ENCODE assay signal across 19 cellular contexts in genomic region chr3:183386651-183387050, GRCh38. TPM values are rescaled to one million over a fixed set of nuclear protein-coding genes. Genes with fewer than 3 reads are reported as not detected.
DNase-seq lines count a peak whose midpoint lies in the region; ATAC-seq, FAIRE-seq and TF ChIP-seq lines count a peak whose summit lies in the region.
"Had no signal": no experiment of that assay in that cellular context is flagged by ENCODE, and none has a peak within 500 bp of the region (broad histone marks: within the 10 kb centered on the region; RNA-seq: fewer than 3 reads in every experiment).

No MANE protein-coding gene starts in this region.

- H3K9ac ChIP-seq in H9 (ENCODE audit: extremely low read depth, insufficient read length, low read length) (no peak overlapping the region), trophoblast cell (ENCODE audit: low read length) (no peak overlapping the region)
- H3K9ac ChIP-seq: BLaER1 had no signal

- H3K4me3 ChIP-seq in adrenal gland (no peak overlapping the region), trophoblast cell (ENCODE audit: low read depth, low read length) (no peak overlapping the region)
- H3K4me3 ChIP-seq: BLaER1, esophagus squamous epithelium, PC-9, stomach, tibial artery had no signal

- H3K14ac ChIP-seq in H9 (ENCODE audit: insufficient read depth, low read length) (no peak overlapping the region), trophoblast cell (ENCODE audit: low read length) (no peak overlapping the region)

- no peak overlapping the region for H3K18ac ChIP-seq in H9 (ENCODE audit: insufficient read length, low read depth, low read length)
- H3K18ac ChIP-seq in trophoblast cell (ENCODE audit: low read length) = no peak overlapping the region

- no peak for DNase-seq in H9
- no peak for DNase-seq in adrenal gland
- peak in 35 of 42 donors; percentile 15 to 81 (median 44) for DNase-seq in head of caudate nucleus
- DNase-seq in trophoblast cell = no peak
- DNase-seq in 8988T = no peak
- no peak for DNase-seq in D721Med (ENCODE audit: insufficient read length, low spot score)
- DNase-seq: cortex of kidney, esophagus squamous epithelium had no signal

- no peak for ATAC-seq in GM19463 (IDR thresholded peaks at IDR 0.05; ENCODE audit: unreplicated experiment)

- H3K9me3 Mint-ChIP-seq in H9 = no peaks in the 10 kb centered on the region
- H3K9me3 Mint-ChIP-seq: activated T-cell treated with anti-CD3 and anti-CD28 coated beads, Interleukin-2, amount 50 U/mL, for 24 hours; immature natural killer cell had no signal

- no peak overlapping the region for H3K27ac ChIP-seq in H9 (ENCODE audit: insufficient read length, low read depth, low read length)
- H3K27ac ChIP-seq in adrenal gland = peak overlapping the region in 3 of 5 donors; percentile 13 to 67 (median 61)
- peak overlapping the region; percentile 6 for H3K27ac ChIP-seq in trophoblast cell (ENCODE audit: low read depth, low read length)
- H3K27ac ChIP-seq: BLaER1, esophagus squamous epithelium, PC-9, stomach, tibial artery, VCaP had no signal

- H2BK15ac ChIP-seq in H9 (ENCODE audit: low read depth, low read length) = no peak overlapping the region

- H4K12ac ChIP-seq in trophoblast cell (ENCODE audit: low read depth, low read length) = no peak overlapping the region

- H3K4me2 ChIP-seq in H9 (ENCODE audit: insufficient read depth, insufficient read length, low read length) (no peak overlapping the region), trophoblast cell (ENCODE audit: low read length) (no peak overlapping the region)
- H3K4me2 ChIP-seq: BLaER1, PC-9 had no signal

- H3K4me3 Mint-ChIP-seq in H9 = no peak overlapping the region
- H3K4me3 Mint-ChIP-seq: activated T-cell treated with anti-CD3 and anti-CD28 coated beads, Interleukin-2, amount 50 U/mL, for 24 hours; immature natural killer cell had no signal

- no peaks in the 10 kb centered on the region for H3K27me3 Mint-ChIP-seq in H9 (ENCODE audit: low read depth)
- H3K27me3 Mint-ChIP-seq: activated T-cell treated with anti-CD3 and anti-CD28 coated beads, Interleukin-2, amount 50 U/mL, for 24 hours had no signal

- H2BK20ac ChIP-seq in H9 (ENCODE audit: low read depth, low read length, poor library complexity, severe bottlenecking) = no peak overlapping the region

- no peak for FAIRE-seq in D721Med (lab: Jason Lieb, UNC)
- FAIRE-seq: frontal cortex, HTR-8/SVneo, small intestine had no signal

- H2BK5ac ChIP-seq in H9 (ENCODE audit: insufficient read length, low read length) (no peak overlapping the region), trophoblast cell (ENCODE audit: low read depth, low read length, poor library complexity) (no peak overlapping the region)

- no peak overlapping the region for H4K8ac ChIP-seq in H9 (replicated peaks; ENCODE audit: insufficient read length, low read depth, low read length)
- no peak overlapping the region for H4K8ac ChIP-seq in trophoblast cell (ENCODE audit: low read depth, low read length)

- H3K4ac ChIP-seq in H9 (ENCODE audit: low read depth, low read length) = no peak overlapping the region
- no peak overlapping the region for H3K4ac ChIP-seq in trophoblast cell (ENCODE audit: low read depth, low read length)

- H3T11ph ChIP-seq in H9 (ENCODE audit: low read length) = no peak overlapping the region

- H2BK12ac ChIP-seq in H9 (ENCODE audit: insufficient read length, low read depth, low read length) (no peak overlapping the region), trophoblast cell (ENCODE audit: low read length) (no peak overlapping the region)

- peaks cover 31 to 43% of the 10 kb centered on the region in 2 experiments for H3K4me1 Mint-ChIP-seq in H9
- H3K4me1 Mint-ChIP-seq: immature natural killer cell had no signal

- H3K27ac Mint-ChIP-seq in H9 = peak overlapping the region in 2 of 3 experiments; percentile 66 to 75; a peak in 1 of 7 replicates
- H3K27ac Mint-ChIP-seq: activated T-cell treated with anti-CD3 and anti-CD28 coated beads, Interleukin-2, amount 50 U/mL, for 24 hours; immature natural killer cell had no signal

- 0 out of 2 replicates have a peak, but pooled peaks cover 4% of the 10 kb centered on the region for H3K4me1 ChIP-seq in H9 (ENCODE audit: insufficient read depth, low read length)
- H3K4me1 ChIP-seq in adrenal gland (replicated peaks in 1 of 2) = peaks cover 2 to 17% of the 10 kb centered on the region in 2 donors
- peaks cover 2 to 6% of the 10 kb centered on the region in 2 experiments for H3K4me1 ChIP-seq in trophoblast cell (ENCODE audit: control insufficient read depth in 1 of 2, insufficient read depth in 2 of 2, low read length in 2 of 2)
- H3K4me1 ChIP-seq: tibial artery had no signal

- H3K9me3 ChIP-seq in H9 (ENCODE audit: control insufficient read depth, low read depth, low read length) (no peaks in the 10 kb centered on the region), adrenal gland (replicated peaks in 1 of 3) (no peaks in the 10 kb centered on the region), trophoblast cell (ENCODE audit: insufficient read depth, low read depth, low read length) (no peaks in the 10 kb centered on the region)
- H3K9me3 ChIP-seq: BLaER1, esophagus squamous epithelium, stomach, tibial artery had no signal

- TF ChIP-seq CTCF in H9 (conservative IDR thresholded peaks at IDR 0.05) (no peak), adrenal gland (IDR thresholded peaks at IDR 0.05) (no peak), D721Med (IDR thresholded peaks at IDR 0.05; ENCODE audit: insufficient read depth, missing control alignments) (no peak)

- peaks cover 0 to 12% (median 1%) of the 10 kb centered on the region in 3 experiments; a peak in 2 of 7 replicates for H3K36me3 Mint-ChIP-seq in H9 (ENCODE audit: insufficient read depth in 1 of 3, low read depth in 3 of 3)
- H3K36me3 Mint-ChIP-seq: immature natural killer cell had no signal

- no peak overlapping the region for H2BK120ac ChIP-seq in H9 (ENCODE audit: low read depth, low read length, poor library complexity, severe bottlenecking)
- no peak overlapping the region for H2BK120ac ChIP-seq in trophoblast cell (ENCODE audit: insufficient read depth, low read length, poor library complexity)

- H3K23ac ChIP-seq in H9 (ENCODE audit: insufficient read length, low read depth, low read length) = no peak overlapping the region
- no peak overlapping the region for H3K23ac ChIP-seq in trophoblast cell (ENCODE audit: low read length)

- no peaks in the 10 kb centered on the region for H3K79me1 ChIP-seq in H9 (ENCODE audit: insufficient read depth, low read depth, low read length, poor library complexity, severe bottlenecking)
- no peaks in the 10 kb centered on the region for H3K79me1 ChIP-seq in trophoblast cell (ENCODE audit: low read length)

- TF ChIP-seq POLR2A in adrenal gland (IDR thresholded peaks at IDR 0.05) = no peak

- H3K56ac ChIP-seq in H9 (ENCODE audit: insufficient read length, low read depth, low read length) = no peak overlapping the region

- H3K23me2 ChIP-seq in H9 (ENCODE audit: insufficient read length, low read depth, low read length, poor library complexity, severe bottlenecking) = no peaks in the 10 kb centered on the region

- no peak overlapping the region for H4K91ac ChIP-seq in H9 (ENCODE audit: insufficient read length, low read depth, low read length)
- no peak overlapping the region for H4K91ac ChIP-seq in trophoblast cell (ENCODE audit: low read depth, low read length)

- no CpG with 5 or more reads among the region's 4 CpGs for WGBS in H9 (ENCODE audit: extremely low coverage, insufficient read length, low lambda C conversion rate)
- 33 to 73% (median 58%) methylated on average over 3 to 4 of the region's 4 CpGs for WGBS in adrenal gland, 4 donors
- WGBS in trophoblast cell (ENCODE audit: extremely low coverage, insufficient coverage, insufficient read length) = no CpG with 5 or more reads among the region's 4 CpGs

- intact Hi-C loops in adrenal gland (cut with DNase I) (loop anchor here in 1 of 2 donors (10.0 kb wide), 1 partner anchor 262 kb away; no protein-coding TSS in a partner anchor), head of caudate nucleus (cut with DNase I) (loop anchor here (2.0 kb wide), 1 partner anchor 266 kb away; no protein-coding TSS in a partner anchor)

- no peaks in the 10 kb centered on the region for H4K20me1 ChIP-seq in H9 (ENCODE audit: control insufficient read depth, insufficient read depth, insufficient read length)
- H4K20me1 ChIP-seq: BLaER1 had no signal

- no peaks in the 10 kb centered on the region for H3K79me2 ChIP-seq in H9 (ENCODE audit: insufficient read depth, low read length)
- no peaks in the 10 kb centered on the region for H3K79me2 ChIP-seq in trophoblast cell (ENCODE audit: control insufficient read depth, insufficient read depth, low read length, poor library complexity)

- no peak overlapping the region for H2AK5ac ChIP-seq in H9 (ENCODE audit: insufficient read length, low read length)
- H2AK5ac ChIP-seq in trophoblast cell (ENCODE audit: low read length) = no peak overlapping the region

- no peaks in the 10 kb centered on the region for H3K27me3 ChIP-seq in H9 (ENCODE audit: insufficient read depth, low read length)
- no peaks in the 10 kb centered on the region for H3K27me3 ChIP-seq in adrenal gland
- H3K27me3 ChIP-seq in trophoblast cell (ENCODE audit: insufficient read depth, low read length) = no peaks in the 10 kb centered on the region
- H3K27me3 ChIP-seq: BLaER1, esophagus squamous epithelium, stomach, tibial artery had no signal

- H4K5ac ChIP-seq in H9 (ENCODE audit: insufficient read length, low read depth, low read length) = no peak overlapping the region

- H2AFZ ChIP-seq in H9 (ENCODE audit: low read length) = no peak overlapping the region
- no peak overlapping the region for H2AFZ ChIP-seq in trophoblast cell (ENCODE audit: insufficient read depth, low read length, poor library complexity)
- H2AFZ ChIP-seq: PC-9 had no signal

- H3K36me3 ChIP-seq in adrenal gland (replicated peaks in 1 of 2) (peaks cover 0 to 6% of the 10 kb centered on the region in 2 donors), trophoblast cell (ENCODE audit: control insufficient read depth in 1 of 2, insufficient read depth in 2 of 2, low read length in 2 of 2) (no peaks in the 10 kb centered on the region)
- H3K36me3 ChIP-seq: BLaER1, esophagus squamous epithelium, stomach, tibial artery had no signal

RNA-seq across cellular contexts. Expression of gene MCF2L2, which starts 41.8 kb away (rescaled TPM):
- total RNA-seq in H9 (2021) = 5.5 and 6.4 TPM in 2 replicates
- 10 to 100 TPM; 15.0 to 62.7 (median 29.0) TPM for total RNA-seq in adrenal gland
- 10 to 100 TPM in 1 of 3 donors, 1 to 10 TPM in 2; 6.5 to 11.3 (median 9.9) TPM for polyA plus RNA-seq in adrenal gland
- polyA plus RNA-seq in trophoblast cell (2013) = 0.18 and 0.29 TPM in 2 replicates

Comparison
In these comparisons a context has a peak if more than half of its experiments do, and no peak if none do; other contexts are left out.
1. DNase-seq: peak in head of caudate nucleus (35 of 42); none in H9 (single experiment), adrenal gland (0 of 7), trophoblast cell (0 of 2), 8988T (single experiment) and D721Med (single experiment).